ENCODE assay signal across 9 cellular contexts in genomic region chr22:39992894-39993293, GRCh38. TPM values are rescaled to one million over a fixed set of nuclear protein-coding genes. Genes with fewer than 3 reads are reported as not detected.
"Had no signal": no experiment of that assay in that cellular context is flagged by ENCODE, and none has a peak within 500 bp of the region (broad histone marks: within the 10 kb centered on the region; RNA-seq: fewer than 3 reads in every experiment).

No MANE protein-coding gene starts in this region.

RNA-seq across cellular contexts. Expression of gene FAM83F, which starts 1.9 kb away (rescaled TPM):
- total RNA-seq: LHCN-M2, OCI-LY7, RPMI7951, SJCRH30, SK-MEL-5 had no signal

RNA-seq across cellular contexts. Expression of gene TMA7B, which starts 32.7 kb away (rescaled TPM):
- total RNA-seq: LHCN-M2, MCF 10A, NCI-H460, OCI-LY7, PC-9, Right ventricle myocardium inferior had no signal
